Comparison of ENCODE assay signal across 11 cellular contexts in genomic region chr5:172820046-172820767, GRCh38. TPM values are rescaled to one million over a fixed set of nuclear protein-coding genes. Genes with fewer than 3 reads are reported as not detected.
DNase-seq lines count a peak whose midpoint lies in the region; ATAC-seq, FAIRE-seq and TF ChIP-seq lines count a peak whose summit lies in the region.
"Had no signal": no experiment of that assay in that cellular context is flagged by ENCODE, and none has a peak within 500 bp of the region (broad histone marks: within the 10 kb centered on the region; RNA-seq: fewer than 3 reads in every experiment).

No MANE protein-coding gene starts in this region.

- no peaks in the 10 kb centered on the region for H3K9me1 ChIP-seq in endothelial cell of umbilical vein (replicated peaks; ENCODE audit: control insufficient read depth, extremely low read depth, insufficient read depth, low read length)

- H3K4me2 ChIP-seq in endothelial cell of umbilical vein (ENCODE audit: insufficient read depth, low read length), result no peak overlapping the region

- no peak overlapping the region for H3K27ac Mint-ChIP-seq in natural killer cell treated with Interleukin-12 subunit alpha and Interleukin-12 subunit beta and Interleukin-15 and Interleukin-18, amount 100 ng/mL, for 72 hours
- H3K27ac Mint-ChIP-seq: activated naive CD4-positive, alpha-beta T cell treated with anti-CD3 and anti-CD28 coated beads, Interleukin-2, amount 50 U/mL, for 24 hours had no signal

- peaks cover under 1% of the 10 kb centered on the region for H3K9me3 Mint-ChIP-seq in natural killer cell treated with Interleukin-12 subunit alpha and Interleukin-12 subunit beta and Interleukin-15 and Interleukin-18, amount 100 ng/mL, for 72 hours
- H3K9me3 Mint-ChIP-seq: activated naive CD4-positive, alpha-beta T cell treated with anti-CD3 and anti-CD28 coated beads, Interleukin-2, amount 50 U/mL, for 24 hours had no signal

- 48 to 51% (median 50%) methylated on average over 16 of the region's 16 CpGs for WGBS in psoas muscle, 3 donors

- no peaks in the 10 kb centered on the region for H3K27me3 ChIP-seq in endothelial cell of umbilical vein (ENCODE audit: control insufficient read depth in 2 of 2, insufficient read depth in 2 of 2, low read length in 2 of 2)
- H3K27me3 ChIP-seq in psoas muscle (ENCODE audit: insufficient read depth in 3 of 3, low read length in 2 of 3), result no peaks in the 10 kb centered on the region

- CTCF ChIA-PET in RWPE1 (lab: Yijun Ruan, JAX) (interaction anchor here (0.7 to 0.9 kb wide), 2 partner anchors 107 to 1147 kb away, joined by 3 to 4 read pairs; no protein-coding TSS in a partner anchor), endothelial cell of umbilical vein (lab: Charles Lee) (interaction anchor here (1.4 kb wide), 1 partner anchor 13 kb away, joined by 8 read pairs; no protein-coding TSS in a partner anchor)

- H3K36me3 ChIP-seq in endothelial cell of umbilical vein (ENCODE audit: control insufficient read depth in 2 of 2, extremely low read depth in 1 of 2, insufficient read depth in 2 of 2, low read length in 2 of 2), result no peaks in the 10 kb centered on the region
- no peaks in the 10 kb centered on the region for H3K36me3 ChIP-seq in psoas muscle (ENCODE audit: insufficient read depth in 1 of 2, low read depth in 1 of 2)

- H3K4me3 Mint-ChIP-seq in natural killer cell treated with Interleukin-12 subunit alpha and Interleukin-12 subunit beta and Interleukin-15 and Interleukin-18, amount 100 ng/mL, for 72 hours, result no peak overlapping the region
- H3K4me3 Mint-ChIP-seq: activated naive CD4-positive, alpha-beta T cell treated with anti-CD3 and anti-CD28 coated beads, Interleukin-2, amount 50 U/mL, for 24 hours had no signal

- intact Hi-C loops in endothelial cell of umbilical vein (cut with micrococcal nuclease) (no loop called here), psoas muscle (cut with DNase I) (no loop called here)

- no peak overlapping the region for H3K9ac ChIP-seq in endothelial cell of umbilical vein (replicated peaks; ENCODE audit: extremely low read depth, insufficient read depth, low read length)

- no peaks in the 10 kb centered on the region for H4K20me1 ChIP-seq in endothelial cell of umbilical vein (replicated peaks; ENCODE audit: control insufficient read depth, extremely low read depth, insufficient read depth, low read length)

- H3K27ac ChIP-seq in RWPE1, result peak overlapping the region; percentile 67
- no peak overlapping the region for H3K27ac ChIP-seq in endothelial cell of umbilical vein (ENCODE audit: insufficient read depth, low read depth, low read length)
- no peak overlapping the region for H3K27ac ChIP-seq in psoas muscle

- H3K4me3 ChIP-seq in endothelial cell of umbilical vein (replicated peaks in 1 of 3; ENCODE audit: insufficient read depth in 1 of 3, low read depth in 1 of 3, low read length in 3 of 3), result no peak overlapping the region
- H3K4me3 ChIP-seq in psoas muscle, result no peak overlapping the region

- peaks cover 0 to 4% of the 10 kb centered on the region in 2 donors for H3K4me1 Mint-ChIP-seq in natural killer cell treated with Interleukin-12 subunit alpha and Interleukin-12 subunit beta and Interleukin-15 and Interleukin-18, amount 100 ng/mL, for 72 hours (ENCODE audit: low read depth in 2 of 2)

- peaks cover 2% of the 10 kb centered on the region for H3K36me3 Mint-ChIP-seq in natural killer cell treated with Interleukin-12 subunit alpha and Interleukin-12 subunit beta and Interleukin-15 and Interleukin-18, amount 100 ng/mL, for 72 hours

- no peak for TF ChIP-seq POLR2A in endothelial cell of umbilical vein (IDR thresholded peaks at IDR 0.05; ENCODE audit: low read depth, low read length)

- peak in 3 of 4 donors; percentile 43 to 60 (median 56) for ATAC-seq in psoas muscle
- ATAC-seq in GM21528 (IDR thresholded peaks at IDR 0.05; ENCODE audit: low FRiP score, unreplicated experiment), result no peak
- no peak for ATAC-seq in natural killer cell treated with Interleukin-12 subunit alpha and Interleukin-12 subunit beta and Interleukin-15 and Interleukin-18, amount 100 ng/mL, for 72 hours

- dilution Hi-C loops in endothelial cell of umbilical vein (cut with MboI; ENCODE audit: extremely low pct_ligation_motif_present, low sequenced_read_pairs), result no loop called here

- peak; percentile 77 for DNase-seq in Daoy (ENCODE audit: low read depth)
- DNase-seq in RWPE1 (ENCODE audit: low spot score), result peak; percentile 80
- DNase-seq in endothelial cell of umbilical vein (ENCODE audit: low read depth, low spot score), result no peak
- no peak for DNase-seq in psoas muscle
- no peak for DNase-seq in natural killer cell treated with Interleukin-12 subunit alpha and Interleukin-12 subunit beta and Interleukin-15 and Interleukin-18, amount 100 ng/mL, for 72 hours (ENCODE audit: low spot score)
- DNase-seq in cerebellar nuclear complex (lab: John Stamatoyannopoulos, UW), result no peak
- no peak for DNase-seq in GM03348 (ENCODE audit: low spot score)
- DNase-seq: DMS79, NCI-H1092 had no signal

- no peaks in the 10 kb centered on the region for H3K4me1 ChIP-seq in endothelial cell of umbilical vein (ENCODE audit: control insufficient read depth, extremely low read depth, insufficient read depth, low read length)
- H3K4me1 ChIP-seq in psoas muscle, result peaks cover 5% of the 10 kb centered on the region

- H3K9me3 ChIP-seq in endothelial cell of umbilical vein (replicated peaks; ENCODE audit: control insufficient read depth, insufficient read depth, low read length) (peaks cover under 1% of the 10 kb centered on the region), psoas muscle (no peaks in the 10 kb centered on the region)

- POLR2A ChIA-PET in RWPE1 (lab: Yijun Ruan, JAX; ENCODE audit: low non-redundant PET), result no interaction called here
- POLR2A ChIA-PET in endothelial cell of umbilical vein (lab: Charles Lee), result no interaction called here

- TF ChIP-seq CTCF in RWPE1 (conservative IDR thresholded peaks at IDR 0.05; ENCODE audit: low read depth) (no peak), endothelial cell of umbilical vein (IDR thresholded peaks at IDR 0.05; ENCODE audit: extremely low read depth in 1 of 2, insufficient read depth in 1 of 2, low read depth in 1 of 2, low read length in 2 of 2) (no peak), psoas muscle (IDR thresholded peaks at IDR 0.05) (no peak)

- no peak for FAIRE-seq in endothelial cell of umbilical vein (lab: Jason Lieb, UNC)

- peak overlapping the region; percentile 7 for H2AFZ ChIP-seq in endothelial cell of umbilical vein (ENCODE audit: low read depth, low read length)

- no TSS peak for BruUV-seq in endothelial cell of umbilical vein (replicated peaks; lab: Mats Ljungman, UMichigan)

- H3K27me3 Mint-ChIP-seq in natural killer cell treated with Interleukin-12 subunit alpha and Interleukin-12 subunit beta and Interleukin-15 and Interleukin-18, amount 100 ng/mL, for 72 hours, result no peaks in the 10 kb centered on the region
- H3K27me3 Mint-ChIP-seq: activated naive CD4-positive, alpha-beta T cell treated with anti-CD3 and anti-CD28 coated beads, Interleukin-2, amount 50 U/mL, for 24 hours had no signal

- no peaks in the 10 kb centered on the region for H3K79me2 ChIP-seq in endothelial cell of umbilical vein (ENCODE audit: control insufficient read depth, insufficient read depth, low read length)

TF ChIP-seq in endothelial cell of umbilical vein, 7 proteins besides CTCF, POLR2A, EP300 and RAD21 (continues in another document):
- no peak for TF ChIP-seq POLR2AphosphoS5 (IDR thresholded peaks at IDR 0.05; ENCODE audit: insufficient read depth, low read depth, low read length)
- no peak for TF ChIP-seq MYC (IDR thresholded peaks at IDR 0.05; ENCODE audit: low read depth, low read length)
- no peak for TF ChIP-seq GATA2 (IDR thresholded peaks at IDR 0.05; ENCODE audit: insufficient read depth, insufficient read length, low read depth, low read length)
- no peak for TF ChIP-seq MAX (IDR thresholded peaks at IDR 0.05; ENCODE audit: insufficient read depth, insufficient read length)
- TF ChIP-seq JUN (IDR thresholded peaks at IDR 0.05; ENCODE audit: borderline replicate concordance, insufficient read depth, insufficient read length, low read depth), result no peak
- no peak for TF ChIP-seq EZH2 (IDR thresholded peaks at IDR 0.05; ENCODE audit: borderline replicate concordance, low read depth, low read length, severe bottlenecking)

RNA-seq across cellular contexts. Expression of gene ERGIC1, which starts 13.8 kb away (rescaled TPM):
- 77.2 and 77.4 TPM in 2 replicates for total RNA-seq in Daoy (2014; rRNA removed; shearing (Covaris generic))
- 105 and 118 TPM in 2 replicates for total RNA-seq in endothelial cell of umbilical vein
- 109 and 115 TPM in 2 replicates for polyA plus RNA-seq in endothelial cell of umbilical vein
- polyA plus RNA-seq in endothelial cell of umbilical vein (2011; cell fraction: cytosol; rRNA removed), result 84.9 and 98.4 TPM in 2 replicates
- 63.2 and 75.9 TPM in 2 replicates for polyA plus RNA-seq in endothelial cell of umbilical vein (2011; cell fraction: nucleus; rRNA removed)
- polyA plus RNA-seq in endothelial cell of umbilical vein (2012), result 101 and 105 TPM in 2 replicates
- polyA minus RNA-seq in endothelial cell of umbilical vein, result 189 and 212 TPM in 2 replicates
- 41.4 TPM for polyA minus RNA-seq in endothelial cell of umbilical vein (2011; cell fraction: cytosol; rRNA and poly(A)+ RNA removed)
- polyA minus RNA-seq in endothelial cell of umbilical vein (2011; cell fraction: nucleus; rRNA and poly(A)+ RNA removed), result 62.9 and 76.6 TPM in 2 replicates
- total RNA-seq in psoas muscle, result 10 to 100 TPM; 49.9 to 86.5 (median 53.7) TPM
- 100 to 1,000 TPM in 1 of 3 donors, 10 to 100 TPM in 2; 50.5 to 116 (median 60.1) TPM for polyA plus RNA-seq in psoas muscle
- 10 to 100 TPM; 50.8 to 51.4 TPM for total RNA-seq in natural killer cell treated with Interleukin-12 subunit alpha and Interleukin-12 subunit beta and Interleukin-15 and Interleukin-18, amount 100 ng/mL, for 72 hours

RNA-seq across cellular contexts. Expression of gene DUSP1, which starts 49.2 kb away (rescaled TPM):
- total RNA-seq in Daoy (2014; rRNA removed; shearing (Covaris generic)), result 64.8 and 67.7 TPM in 2 replicates
- total RNA-seq in endothelial cell of umbilical vein (36.1 and 46.5 TPM in 2 replicates), psoas muscle (100 to 1,000 TPM in 3 of 4 donors, 10 to 100 TPM in 1; 89.0 to 287 (median 164) TPM)
- polyA plus RNA-seq in endothelial cell of umbilical vein (157 and 196 TPM in 2 replicates), psoas muscle (100 to 1,000 TPM in 2 of 3 donors, 10 to 100 TPM in 1; 81.8 to 258 (median 141) TPM)
- polyA plus RNA-seq in endothelial cell of umbilical vein (2011; cell fraction: cytosol; rRNA removed), result 146 and 177 TPM in 2 replicates
- polyA plus RNA-seq in endothelial cell of umbilical vein (2011; cell fraction: nucleus; rRNA removed), result 244 and 322 TPM in 2 replicates
- polyA plus RNA-seq in endothelial cell of umbilical vein (2012), result 129 and 131 TPM in 2 replicates
- polyA minus RNA-seq in endothelial cell of umbilical vein, result 107 and 126 TPM in 2 replicates
- polyA minus RNA-seq in endothelial cell of umbilical vein (2011; cell fraction: cytosol; rRNA and poly(A)+ RNA removed), result 130 TPM
- polyA minus RNA-seq in endothelial cell of umbilical vein (2011; cell fraction: nucleus; rRNA and poly(A)+ RNA removed), result 151 and 252 TPM in 2 replicates
- total RNA-seq in natural killer cell treated with Interleukin-12 subunit alpha and Interleukin-12 subunit beta and Interleukin-15 and Interleukin-18, amount 100 ng/mL, for 72 hours, result 10 to 100 TPM; 12.4 to 13.6 TPM

Comparison
In these comparisons a context has a peak if more than half of its experiments do, and no peak if none do; other contexts are left out.
1. DNase-seq: peak in Daoy (single experiment) and RWPE1 (single experiment); none in endothelial cell of umbilical vein (single experiment), psoas muscle (0 of 2), natural killer cell treated with Interleukin-12 subunit alpha and Interleukin-12 subunit beta and Interleukin-15 and Interleukin-18, amount 100 ng/mL, for 72 hours (single experiment), cerebellar nuclear complex (0 of 2) and GM03348 (single experiment).
2. ATAC-seq: peak in psoas muscle (3 of 4); none in GM21528 (single experiment) and natural killer cell treated with Interleukin-12 subunit alpha and Interleukin-12 subunit beta and Interleukin-15 and Interleukin-18, amount 100 ng/mL, for 72 hours (0 of 2).